In genomic region chr11:134332189-134332631, GRCh38 we compare ENCODE assay signal across 8 cellular contexts. TPM values are rescaled to one million over a fixed set of nuclear protein-coding genes. Genes with fewer than 3 reads are reported as not detected.
DNase-seq lines count a peak whose midpoint lies in the region; ATAC-seq and TF ChIP-seq lines count a peak whose summit lies in the region.

No MANE protein-coding gene starts in this region.

- no peaks in the 10 kb centered on the region for H3K9me3 Mint-ChIP-seq in memory B cell

- TF ChIP-seq POLR2A in testis (IDR thresholded peaks at IDR 0.05): no peak

- no peak for TF ChIP-seq CTCF in cardiac fibroblast (IDR thresholded peaks at IDR 0.05; ENCODE audit: low read depth, low read length)
- TF ChIP-seq CTCF in testis (IDR thresholded peaks at IDR 0.05): no peak

- no peaks in the 10 kb centered on the region for H3K36me3 Mint-ChIP-seq in memory B cell

- DNase-seq in 8988T (peak; percentile 65), NCI-H1930 (lab: John Stamatoyannopoulos, UW) (peak; percentile 27 to 36), cardiac fibroblast (ENCODE audit: low read depth in 2 of 2) (no peak), memory B cell (ENCODE audit: low spot score in 2 of 2) (no peak), testis (peak; percentile 50), SJCRH30 (no peak), UCSD-AML1 (lab: John Stamatoyannopoulos, UW; ENCODE audit: unreplicated experiment) (no peak)

- no peak overlapping the region for H3K27ac Mint-ChIP-seq in memory B cell

- H3K4me1 Mint-ChIP-seq in memory B cell: no peaks in the 10 kb centered on the region

- peak overlapping the region; percentile 7 to 16 for H3K4me3 ChIP-seq in cardiac fibroblast (replicated peaks in 1 of 2; ENCODE audit: low read depth in 2 of 2, low read length in 2 of 2)
- H3K4me3 ChIP-seq in testis: peak overlapping the region; percentile 61 to 76
- no peak overlapping the region for H3K4me3 ChIP-seq in SJCRH30

- H3K9me3 ChIP-seq in testis (no peaks in the 10 kb centered on the region), SJCRH30 (replicated peaks) (no peaks in the 10 kb centered on the region)

- peaks cover 16% of the 10 kb centered on the region for H3K27me3 Mint-ChIP-seq in memory B cell

- H3K36me3 ChIP-seq in testis (ENCODE audit: low read depth, missing control alignments) (no peaks in the 10 kb centered on the region), SJCRH30 (no peaks in the 10 kb centered on the region)

- H3K27ac ChIP-seq in testis (no peak overlapping the region), SJCRH30 (no peak overlapping the region)

- H3K27me3 ChIP-seq in testis (no peaks in the 10 kb centered on the region), SJCRH30 (no peaks in the 10 kb centered on the region)

- H3K4me1 ChIP-seq in testis (peaks cover 11% of the 10 kb centered on the region), SJCRH30 (no peaks in the 10 kb centered on the region)

- intact Hi-C loops in testis (cut with DNase I; ENCODE audit: low total_unique reads): no loop called here

- H3K4me3 Mint-ChIP-seq in memory B cell: peak overlapping the region; percentile 76

- ATAC-seq in GM19035 (IDR thresholded peaks at IDR 0.05; ENCODE audit: unreplicated experiment) (peak; percentile 22), memory B cell (ENCODE audit: low read depth) (peak; percentile 27)

- WGBS in testis, 2 donors: 1 to 3% methylated on average over 25 to 40 of the region's 40 CpGs

RNA-seq across cellular contexts. Expression of gene GLB1L2, which starts 0.4 kb away (rescaled TPM):
- total RNA-seq in testis: 10 to 100 TPM; 29.1 to 29.9 TPM
- polyA plus RNA-seq in testis (ENCODE audit: insufficient read depth, low read depth, low replicate concordance): 18.5 TPM
- total RNA-seq in SJCRH30 (2014; rRNA removed; shearing (Covaris generic)): not detected in 2 replicates

RNA-seq across cellular contexts. Expression of gene GLB1L3, which starts 56.0 kb away (rescaled TPM):
- total RNA-seq in testis: 10 to 100 TPM; 15.6 to 21.3 TPM
- polyA plus RNA-seq in testis (ENCODE audit: insufficient read depth, low read depth, low replicate concordance): 13.2 TPM
- not detected in 2 replicates for total RNA-seq in SJCRH30 (2014; rRNA removed; shearing (Covaris generic))

Comparison
In these comparisons a context has a peak if more than half of its experiments do, and no peak if none do; other contexts are left out.
1. DNase-seq: peak in 8988T (single experiment), NCI-H1930 (2 of 2) and testis (single experiment); none in cardiac fibroblast (0 of 2), memory B cell (0 of 2), SJCRH30 (0 of 2) and UCSD-AML1 (single experiment).
2. RNA of gene GLB1L2, which starts 0.4 kb away (total RNA-seq): 29.1 to 29.9 TPM in testis; not detected in SJCRH30; every median in the first group is over 10 times any median in the second.
3. RNA of gene GLB1L3, which starts 56.0 kb away (total RNA-seq): 15.6 to 21.3 TPM in testis; not detected in SJCRH30; every median in the first group is over 10 times any median in the second.